18 cellular contexts compared by ENCODE assay signal in genomic region chr16:12496866-12497265, GRCh38.
DNase-seq lines count a peak whose midpoint lies in the region; FAIRE-seq and TF ChIP-seq lines count a peak whose summit lies in the region.
"Had no signal": no experiment of that assay in that cellular context is flagged by ENCODE, and none has a peak within 500 bp of the region (broad histone marks: within the 10 kb centered on the region; RNA-seq: fewer than 3 reads in every experiment).

No MANE protein-coding gene starts in this region.

- no peak overlapping the region for H2AFZ ChIP-seq in trophoblast cell (ENCODE audit: insufficient read depth, low read length, poor library complexity)
- H2AFZ ChIP-seq: GM23248 had no signal

- DNase-seq in activated naive CD4-positive, alpha-beta T cell treated with anti-CD3 and anti-CD28 coated beads, Interleukin-2, amount 50 U/mL, for 16 hours = no peak
- DNase-seq in kidney (peak; percentile 26), trophoblast cell (no peak), thyroid gland (peak in 1 of 2 donors; percentile 37), endodermal cell (no peak), GM13977 (ENCODE audit: low spot score) (no peak), GDM1 (lab: John Stamatoyannopoulos, UW) (no peak)
- DNase-seq: AML-193; Caco-2; CD4-positive, alpha-beta T cell; GM23248 had no signal

- H3K27ac Mint-ChIP-seq in activated naive CD4-positive, alpha-beta T cell treated with anti-CD3 and anti-CD28 coated beads, Interleukin-2, amount 50 U/mL, for 24 hours = peak overlapping the region; percentile 55
- no peak overlapping the region for H3K27ac Mint-ChIP-seq in endodermal cell
- H3K27ac Mint-ChIP-seq: CD4-positive, alpha-beta T cell had no signal

- no peak for TF ChIP-seq POLR2A in thyroid gland (IDR thresholded peaks at IDR 0.05)

- in situ Hi-C loops in GM13977 (cut with MboI; ENCODE audit: low pct_unique_long_range_greater_than_20kb, low sequenced_read_pairs, unreplicated experiment) = no loop called here

- no peak overlapping the region for H3K4me2 ChIP-seq in trophoblast cell (ENCODE audit: low read length)
- H3K4me2 ChIP-seq: A549 had no signal

- H3K27me3 ChIP-seq in trophoblast cell (ENCODE audit: insufficient read depth, low read length) (no peaks in the 10 kb centered on the region), thyroid gland (no peaks in the 10 kb centered on the region), endodermal cell (ENCODE audit: control insufficient read depth, insufficient read depth, low read length, poor library complexity, severe bottlenecking) (no peaks in the 10 kb centered on the region)

- no CpG with 5 or more reads among the region's 6 CpGs for WGBS in trophoblast cell (ENCODE audit: extremely low coverage, insufficient coverage, insufficient read length)
- WGBS in thyroid gland, 2 donors = 67 to 69% methylated on average over 6 of the region's 6 CpGs
- WGBS in endodermal cell (ENCODE audit: insufficient coverage in 1 of 2, insufficient read length in 1 of 2), 2 experiments = 91 to 97% methylated on average over 5 to 6 of the region's 6 CpGs

- no peak overlapping the region for H4K8ac ChIP-seq in trophoblast cell (ENCODE audit: low read depth, low read length)

- H3K27me3 Mint-ChIP-seq in activated naive CD4-positive, alpha-beta T cell treated with anti-CD3 and anti-CD28 coated beads, Interleukin-2, amount 50 U/mL, for 24 hours = no peaks in the 10 kb centered on the region
- peaks cover 2% of the 10 kb centered on the region for H3K27me3 Mint-ChIP-seq in endodermal cell (ENCODE audit: insufficient read depth)
- H3K27me3 Mint-ChIP-seq: CD4-positive, alpha-beta T cell had no signal

- H3K4me1 ChIP-seq in kidney (ENCODE audit: control insufficient read depth in 1 of 2, insufficient read depth in 1 of 2, low read depth in 1 of 2, low read length in 2 of 2) = peaks cover 23 to 29% of the 10 kb centered on the region in 2 donors
- peaks cover 4 to 9% of the 10 kb centered on the region in 2 experiments for H3K4me1 ChIP-seq in trophoblast cell (ENCODE audit: control insufficient read depth in 1 of 2, insufficient read depth in 2 of 2, low read length in 2 of 2)
- H3K4me1 ChIP-seq in thyroid gland = peaks cover 18 to 28% of the 10 kb centered on the region in 2 donors
- no peaks in the 10 kb centered on the region for H3K4me1 ChIP-seq in endodermal cell (ENCODE audit: control insufficient read depth, insufficient read depth, low read length)
- H3K4me1 ChIP-seq: HAP-1 had no signal

- H3K9ac ChIP-seq in kidney (ENCODE audit: low read length in 2 of 2) (peak overlapping the region in 1 of 2 donors; percentile 3), trophoblast cell (ENCODE audit: low read length) (no peak overlapping the region), endodermal cell (ENCODE audit: extremely low read depth, low read length, poor library complexity, severe bottlenecking) (no peak overlapping the region)
- H3K9ac ChIP-seq: GM23248 had no signal

- TF ChIP-seq CTCF in kidney (IDR thresholded peaks at IDR 0.05; ENCODE audit: borderline replicate concordance, extremely low read depth, insufficient read depth) (no peak), thyroid gland (IDR thresholded peaks at IDR 0.05) (no peak), endodermal cell (conservative IDR thresholded peaks at IDR 0.05) (no peak), GM13977 (IDR thresholded peaks at IDR 0.05; ENCODE audit: extremely low read depth, insufficient read depth, missing control alignments) (no peak)

- H2BK120ac ChIP-seq in trophoblast cell (ENCODE audit: insufficient read depth, low read length, poor library complexity) = no peak overlapping the region

- peaks cover 9% of the 10 kb centered on the region for H3K4me1 Mint-ChIP-seq in activated naive CD4-positive, alpha-beta T cell treated with anti-CD3 and anti-CD28 coated beads, Interleukin-2, amount 50 U/mL, for 24 hours
- peaks cover 1% of the 10 kb centered on the region for H3K4me1 Mint-ChIP-seq in endodermal cell

- no peak overlapping the region for H3K27ac ChIP-seq in kidney (ENCODE audit: low read depth in 2 of 2, low read length in 2 of 2)
- H3K27ac ChIP-seq in trophoblast cell (ENCODE audit: low read depth, low read length) = no peak overlapping the region
- peak overlapping the region in 2 of 3 donors; percentile 85 to 91 for H3K27ac ChIP-seq in thyroid gland
- H3K27ac ChIP-seq in endodermal cell (ENCODE audit: low read depth, low read length) = no peak overlapping the region
- H3K27ac ChIP-seq: 22Rv1, A549, C4-2B, GM23248 had no signal

- no peak overlapping the region for H3K14ac ChIP-seq in trophoblast cell (ENCODE audit: low read length)

- H3K79me2 ChIP-seq in trophoblast cell (ENCODE audit: control insufficient read depth, insufficient read depth, low read length, poor library complexity) = no peaks in the 10 kb centered on the region

- H3K23ac ChIP-seq in trophoblast cell (ENCODE audit: low read length) = no peak overlapping the region

- H3K18ac ChIP-seq in trophoblast cell (ENCODE audit: low read length) = no peak overlapping the region

- H2BK5ac ChIP-seq in trophoblast cell (ENCODE audit: low read depth, low read length, poor library complexity) = no peak overlapping the region

- H3K9me3 ChIP-seq in kidney (ENCODE audit: control insufficient read depth in 1 of 2, low read length in 2 of 2) = no peaks in the 10 kb centered on the region
- no peaks in the 10 kb centered on the region for H3K9me3 ChIP-seq in trophoblast cell (ENCODE audit: insufficient read depth, low read depth, low read length)
- H3K9me3 ChIP-seq in thyroid gland = no peaks in the 10 kb centered on the region
- H3K9me3 ChIP-seq in endodermal cell (ENCODE audit: control insufficient read depth, low read length) = no peaks in the 10 kb centered on the region
- H3K9me3 ChIP-seq: A549, Caco-2, HAP-1 had no signal

- H3K36me3 Mint-ChIP-seq in activated naive CD4-positive, alpha-beta T cell treated with anti-CD3 and anti-CD28 coated beads, Interleukin-2, amount 50 U/mL, for 24 hours = peaks cover 3% of the 10 kb centered on the region
- no peaks in the 10 kb centered on the region for H3K36me3 Mint-ChIP-seq in endodermal cell (ENCODE audit: low read depth)

- no peak overlapping the region for H4K12ac ChIP-seq in trophoblast cell (ENCODE audit: low read depth, low read length)

- no peak overlapping the region for H2AK5ac ChIP-seq in trophoblast cell (ENCODE audit: low read length)

- H4K91ac ChIP-seq in trophoblast cell (ENCODE audit: low read depth, low read length) = no peak overlapping the region

- H2BK12ac ChIP-seq in trophoblast cell (ENCODE audit: low read length) = peak overlapping the region; percentile 25

- H3K4me3 ChIP-seq in kidney (ENCODE audit: low read length in 2 of 2) (no peak overlapping the region), trophoblast cell (ENCODE audit: low read depth, low read length) (no peak overlapping the region), thyroid gland (replicated peaks in 1 of 3) (no peak overlapping the region), endodermal cell (ENCODE audit: low read length) (no peak overlapping the region)
- H3K4me3 ChIP-seq: A549, GM23248, HAP-1 had no signal

- intact Hi-C loops in kidney (cut with DNase I) (no loop called here), thyroid gland (cut with DNase I) (no loop called here)

- no peak overlapping the region for H3K4ac ChIP-seq in trophoblast cell (ENCODE audit: low read depth, low read length)

- no peaks in the 10 kb centered on the region for H3K79me1 ChIP-seq in trophoblast cell (ENCODE audit: low read length)

- no peak overlapping the region for H3K4me3 Mint-ChIP-seq in activated naive CD4-positive, alpha-beta T cell treated with anti-CD3 and anti-CD28 coated beads, Interleukin-2, amount 50 U/mL, for 24 hours
- H3K4me3 Mint-ChIP-seq in endodermal cell = no peak overlapping the region
- H3K4me3 Mint-ChIP-seq: CD4-positive, alpha-beta T cell had no signal

- FAIRE-seq in kidney (lab: Jason Lieb, UNC) = no peak
- FAIRE-seq: A549, D721Med, GM12891 had no signal

- no peaks in the 10 kb centered on the region for H3K9me3 Mint-ChIP-seq in activated naive CD4-positive, alpha-beta T cell treated with anti-CD3 and anti-CD28 coated beads, Interleukin-2, amount 50 U/mL, for 24 hours
- H3K9me3 Mint-ChIP-seq in endodermal cell = peaks cover 3% of the 10 kb centered on the region
- H3K9me3 Mint-ChIP-seq: CD4-positive, alpha-beta T cell had no signal

- H3K36me3 ChIP-seq in kidney (ENCODE audit: control insufficient read depth in 1 of 2, insufficient read depth in 2 of 2, low read length in 2 of 2) (no peaks in the 10 kb centered on the region), trophoblast cell (ENCODE audit: control insufficient read depth in 1 of 2, insufficient read depth in 2 of 2, low read length in 2 of 2) (no peaks in the 10 kb centered on the region), thyroid gland (no peaks in the 10 kb centered on the region), endodermal cell (ENCODE audit: control insufficient read depth, insufficient read depth, low read length) (no peaks in the 10 kb centered on the region)
- H3K36me3 ChIP-seq: HAP-1 had no signal

Comparison
In these comparisons a context has a peak if more than half of its experiments do, and no peak if none do; other contexts are left out.
1. H3K27ac ChIP-seq: peak in thyroid gland (2 of 3); none in kidney (0 of 2), trophoblast cell (single experiment) and endodermal cell (single experiment).